ENCODE assay signal across 1 cellular context in the genomic region with DNA sequence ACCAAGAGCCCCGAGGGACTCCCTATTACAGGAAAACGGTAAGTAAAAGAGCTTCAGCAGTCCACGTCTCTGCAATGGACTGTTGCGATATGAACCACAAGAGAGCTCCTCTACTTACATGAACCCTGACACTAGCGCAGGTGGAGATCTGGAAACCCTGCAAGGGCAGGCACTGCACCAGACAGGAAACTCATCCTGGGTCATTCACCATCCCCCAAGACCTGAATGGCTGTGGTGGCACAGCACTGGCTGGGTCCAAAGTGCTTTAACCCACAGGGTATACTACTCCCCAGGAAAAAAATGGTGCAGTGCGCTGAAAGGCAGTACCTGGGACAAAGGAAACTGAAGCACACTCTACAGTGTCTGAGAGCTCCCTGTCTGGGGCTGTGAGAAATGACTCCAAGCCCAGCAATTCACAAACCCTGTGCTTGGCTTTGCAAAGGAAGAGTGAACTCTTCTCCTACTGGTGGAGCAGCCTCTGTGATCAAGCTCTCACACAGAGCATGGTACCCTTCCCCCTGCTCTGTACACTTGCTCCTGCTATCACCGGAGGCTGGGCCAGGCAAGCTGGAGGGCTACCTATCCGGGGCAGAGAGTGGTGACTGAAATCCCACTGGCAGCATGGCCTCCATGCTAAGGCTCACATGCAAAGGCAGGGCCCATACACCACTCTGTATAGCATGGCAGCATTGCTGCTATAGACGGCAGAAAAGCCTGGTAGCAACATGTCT.
A peak's percentile ranks its signal among the peaks of the same experiment; 100 is the strongest.
TF ChIP-seq lines count a peak whose summit lies in the region.

No MANE protein-coding gene starts in this region.

TF ChIP-seq in HepG2, 621 proteins besides CTCF, POLR2A, EP300 and RAD21 (continued from another document and continues in another):
- TF ChIP-seq REPIN1 (CRISPR knock-in tag; IDR thresholded peaks at IDR 0.05; ENCODE audit: borderline replicate concordance, low read depth) (peak; percentile 35; the same call in 1 of the 2 replicates), ZBTB34 (CRISPR knock-in tag; IDR thresholded peaks at IDR 0.05) (0 out of 2 replicates have a peak, but pooled peaks have one; percentile 70), ASH2L (IDR thresholded peaks at IDR 0.05; ENCODE audit: insufficient read length, low read depth, low read length) (peak; percentile 87), MTA1 (CRISPR knock-in tag; IDR thresholded peaks at IDR 0.05; ENCODE audit: borderline replicate concordance) (no peak), SAP130 (CRISPR knock-in tag; IDR thresholded peaks at IDR 0.05; ENCODE audit: low read depth) (peak; percentile 34), CREM (IDR thresholded peaks at IDR 0.05) (peak; percentile 13; the same call in 1 of the 2 replicates), CREM (CRISPR knock-in tag; IDR thresholded peaks at IDR 0.05) (no peak), ISL2 (CRISPR knock-in tag; IDR thresholded peaks at IDR 0.05) (0 out of 2 replicates have a peak, but pooled peaks have one; percentile 30), DRAP1 (CRISPR knock-in tag; IDR thresholded peaks at IDR 0.05) (0 out of 2 replicates have a peak, but pooled peaks have one; percentile 34), BRD4 (CRISPR knock-in tag; IDR thresholded peaks at IDR 0.05) (peak; percentile 39; the same call in 1 of the 2 replicates), KMT2A (CRISPR knock-in tag; IDR thresholded peaks at IDR 0.05) (peak; percentile 30; the same call in 1 of the 2 replicates), SRSF9 (IDR thresholded peaks at IDR 0.05; ENCODE audit: borderline replicate concordance, insufficient read depth, low read depth, low read length, poor library complexity, severe bottlenecking) (no peak), ZNF501 (CRISPR knock-in tag; IDR thresholded peaks at IDR 0.05) (peak; percentile 47; the same call in 1 of the 2 replicates), ELF4 (CRISPR knock-in tag; IDR thresholded peaks at IDR 0.05; ENCODE audit: borderline replicate concordance) (no peak), TAF1 (CRISPR knock-in tag; IDR thresholded peaks at IDR 0.05) (0 out of 2 replicates have a peak, but pooled peaks have one; percentile 32), KLF15 (CRISPR knock-in tag; IDR thresholded peaks at IDR 0.05; ENCODE audit: borderline replicate concordance) (no peak), ZNF570 (CRISPR knock-in tag; IDR thresholded peaks at IDR 0.05; ENCODE audit: borderline replicate concordance) (no peak), ZNF609 (CRISPR knock-in tag; IDR thresholded peaks at IDR 0.05; ENCODE audit: borderline replicate concordance) (0 out of 2 replicates have a peak, but pooled peaks have one; percentile 32), KAT8 (CRISPR knock-in tag; IDR thresholded peaks at IDR 0.05) (0 out of 2 replicates have a peak, but pooled peaks have one; percentile 53), SOX5 (CRISPR knock-in tag; IDR thresholded peaks at IDR 0.05; ENCODE audit: borderline replicate concordance) (0 out of 2 replicates have a peak, but pooled peaks have one; percentile 9), ZNF556 (CRISPR knock-in tag; IDR thresholded peaks at IDR 0.05; ENCODE audit: borderline replicate concordance) (peak; percentile 54; the same call in 1 of the 2 replicates), ZNF615 (CRISPR knock-in tag; IDR thresholded peaks at IDR 0.05; ENCODE audit: borderline replicate concordance) (no peak)
- TF ChIP-seq, protein P1, sequence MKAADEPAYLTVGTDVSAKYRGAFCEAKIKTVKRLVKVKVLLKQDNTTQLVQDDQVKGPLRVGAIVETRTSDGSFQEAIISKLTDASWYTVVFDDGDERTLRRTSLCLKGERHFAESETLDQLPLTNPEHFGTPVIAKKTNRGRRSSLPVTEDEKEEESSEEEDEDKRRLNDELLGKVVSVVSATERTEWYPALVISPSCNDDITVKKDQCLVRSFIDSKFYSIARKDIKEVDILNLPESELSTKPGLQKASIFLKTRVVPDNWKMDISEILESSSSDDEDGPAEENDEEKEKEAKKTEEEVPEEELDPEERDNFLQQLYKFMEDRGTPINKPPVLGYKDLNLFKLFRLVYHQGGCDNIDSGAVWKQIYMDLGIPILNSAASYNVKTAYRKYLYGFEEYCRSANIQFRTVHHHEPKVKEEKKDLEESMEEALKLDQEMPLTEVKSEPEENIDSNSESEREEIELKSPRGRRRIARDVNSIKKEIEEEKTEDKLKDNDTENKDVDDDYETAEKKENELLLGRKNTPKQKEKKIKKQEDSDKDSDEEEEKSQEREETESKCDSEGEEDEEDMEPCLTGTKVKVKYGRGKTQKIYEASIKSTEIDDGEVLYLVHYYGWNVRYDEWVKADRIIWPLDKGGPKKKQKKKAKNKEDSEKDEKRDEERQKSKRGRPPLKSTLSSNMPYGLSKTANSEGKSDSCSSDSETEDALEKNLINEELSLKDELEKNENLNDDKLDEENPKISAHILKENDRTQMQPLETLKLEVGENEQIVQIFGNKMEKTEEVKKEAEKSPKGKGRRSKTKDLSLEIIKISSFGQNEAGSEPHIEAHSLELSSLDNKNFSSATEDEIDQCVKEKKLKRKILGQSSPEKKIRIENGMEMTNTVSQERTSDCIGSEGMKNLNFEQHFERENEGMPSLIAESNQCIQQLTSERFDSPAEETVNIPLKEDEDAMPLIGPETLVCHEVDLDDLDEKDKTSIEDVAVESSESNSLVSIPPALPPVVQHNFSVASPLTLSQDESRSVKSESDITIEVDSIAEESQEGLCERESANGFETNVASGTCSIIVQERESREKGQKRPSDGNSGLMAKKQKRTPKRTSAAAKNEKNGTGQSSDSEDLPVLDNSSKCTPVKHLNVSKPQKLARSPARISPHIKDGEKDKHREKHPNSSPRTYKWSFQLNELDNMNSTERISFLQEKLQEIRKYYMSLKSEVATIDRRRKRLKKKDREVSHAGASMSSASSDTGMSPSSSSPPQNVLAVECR (CRISPR knock-in tag; IDR thresholded peaks at IDR 0.05; ENCODE audit: borderline replicate concordance), result peak; percentile 17; the same call in 1 of the 2 replicates
- TF ChIP-seq, protein P2, sequence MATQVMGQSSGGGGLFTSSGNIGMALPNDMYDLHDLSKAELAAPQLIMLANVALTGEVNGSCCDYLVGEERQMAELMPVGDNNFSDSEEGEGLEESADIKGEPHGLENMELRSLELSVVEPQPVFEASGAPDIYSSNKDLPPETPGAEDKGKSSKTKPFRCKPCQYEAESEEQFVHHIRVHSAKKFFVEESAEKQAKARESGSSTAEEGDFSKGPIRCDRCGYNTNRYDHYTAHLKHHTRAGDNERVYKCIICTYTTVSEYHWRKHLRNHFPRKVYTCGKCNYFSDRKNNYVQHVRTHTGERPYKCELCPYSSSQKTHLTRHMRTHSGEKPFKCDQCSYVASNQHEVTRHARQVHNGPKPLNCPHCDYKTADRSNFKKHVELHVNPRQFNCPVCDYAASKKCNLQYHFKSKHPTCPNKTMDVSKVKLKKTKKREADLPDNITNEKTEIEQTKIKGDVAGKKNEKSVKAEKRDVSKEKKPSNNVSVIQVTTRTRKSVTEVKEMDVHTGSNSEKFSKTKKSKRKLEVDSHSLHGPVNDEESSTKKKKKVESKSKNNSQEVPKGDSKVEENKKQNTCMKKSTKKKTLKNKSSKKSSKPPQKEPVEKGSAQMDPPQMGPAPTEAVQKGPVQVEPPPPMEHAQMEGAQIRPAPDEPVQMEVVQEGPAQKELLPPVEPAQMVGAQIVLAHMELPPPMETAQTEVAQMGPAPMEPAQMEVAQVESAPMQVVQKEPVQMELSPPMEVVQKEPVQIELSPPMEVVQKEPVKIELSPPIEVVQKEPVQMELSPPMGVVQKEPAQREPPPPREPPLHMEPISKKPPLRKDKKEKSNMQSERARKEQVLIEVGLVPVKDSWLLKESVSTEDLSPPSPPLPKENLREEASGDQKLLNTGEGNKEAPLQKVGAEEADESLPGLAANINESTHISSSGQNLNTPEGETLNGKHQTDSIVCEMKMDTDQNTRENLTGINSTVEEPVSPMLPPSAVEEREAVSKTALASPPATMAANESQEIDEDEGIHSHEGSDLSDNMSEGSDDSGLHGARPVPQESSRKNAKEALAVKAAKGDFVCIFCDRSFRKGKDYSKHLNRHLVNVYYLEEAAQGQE (IDR thresholded peaks at IDR 0.05; ENCODE audit: borderline replicate concordance in 1 of 2, low read depth in 1 of 2, low read length in 2 of 2), result 0 out of 4 replicates have a peak, but pooled peaks of 1 of the 2 experiments have one; percentile 26
- TF ChIP-seq, protein P3, sequence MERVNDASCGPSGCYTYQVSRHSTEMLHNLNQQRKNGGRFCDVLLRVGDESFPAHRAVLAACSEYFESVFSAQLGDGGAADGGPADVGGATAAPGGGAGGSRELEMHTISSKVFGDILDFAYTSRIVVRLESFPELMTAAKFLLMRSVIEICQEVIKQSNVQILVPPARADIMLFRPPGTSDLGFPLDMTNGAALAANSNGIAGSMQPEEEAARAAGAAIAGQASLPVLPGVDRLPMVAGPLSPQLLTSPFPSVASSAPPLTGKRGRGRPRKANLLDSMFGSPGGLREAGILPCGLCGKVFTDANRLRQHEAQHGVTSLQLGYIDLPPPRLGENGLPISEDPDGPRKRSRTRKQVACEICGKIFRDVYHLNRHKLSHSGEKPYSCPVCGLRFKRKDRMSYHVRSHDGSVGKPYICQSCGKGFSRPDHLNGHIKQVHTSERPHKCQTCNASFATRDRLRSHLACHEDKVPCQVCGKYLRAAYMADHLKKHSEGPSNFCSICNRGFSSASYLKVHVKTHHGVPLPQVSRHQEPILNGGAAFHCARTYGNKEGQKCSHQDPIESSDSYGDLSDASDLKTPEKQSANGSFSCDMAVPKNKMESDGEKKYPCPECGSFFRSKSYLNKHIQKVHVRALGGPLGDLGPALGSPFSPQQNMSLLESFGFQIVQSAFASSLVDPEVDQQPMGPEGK (CRISPR knock-in tag; IDR thresholded peaks at IDR 0.05), result peak; percentile 72
- TF ChIP-seq, protein P4, sequence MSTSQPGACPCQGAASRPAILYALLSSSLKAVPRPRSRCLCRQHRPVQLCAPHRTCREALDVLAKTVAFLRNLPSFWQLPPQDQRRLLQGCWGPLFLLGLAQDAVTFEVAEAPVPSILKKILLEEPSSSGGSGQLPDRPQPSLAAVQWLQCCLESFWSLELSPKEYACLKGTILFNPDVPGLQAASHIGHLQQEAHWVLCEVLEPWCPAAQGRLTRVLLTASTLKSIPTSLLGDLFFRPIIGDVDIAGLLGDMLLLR (CRISPR knock-in tag; IDR thresholded peaks at IDR 0.05), result no peak
- TF ChIP-seq, protein P5, sequence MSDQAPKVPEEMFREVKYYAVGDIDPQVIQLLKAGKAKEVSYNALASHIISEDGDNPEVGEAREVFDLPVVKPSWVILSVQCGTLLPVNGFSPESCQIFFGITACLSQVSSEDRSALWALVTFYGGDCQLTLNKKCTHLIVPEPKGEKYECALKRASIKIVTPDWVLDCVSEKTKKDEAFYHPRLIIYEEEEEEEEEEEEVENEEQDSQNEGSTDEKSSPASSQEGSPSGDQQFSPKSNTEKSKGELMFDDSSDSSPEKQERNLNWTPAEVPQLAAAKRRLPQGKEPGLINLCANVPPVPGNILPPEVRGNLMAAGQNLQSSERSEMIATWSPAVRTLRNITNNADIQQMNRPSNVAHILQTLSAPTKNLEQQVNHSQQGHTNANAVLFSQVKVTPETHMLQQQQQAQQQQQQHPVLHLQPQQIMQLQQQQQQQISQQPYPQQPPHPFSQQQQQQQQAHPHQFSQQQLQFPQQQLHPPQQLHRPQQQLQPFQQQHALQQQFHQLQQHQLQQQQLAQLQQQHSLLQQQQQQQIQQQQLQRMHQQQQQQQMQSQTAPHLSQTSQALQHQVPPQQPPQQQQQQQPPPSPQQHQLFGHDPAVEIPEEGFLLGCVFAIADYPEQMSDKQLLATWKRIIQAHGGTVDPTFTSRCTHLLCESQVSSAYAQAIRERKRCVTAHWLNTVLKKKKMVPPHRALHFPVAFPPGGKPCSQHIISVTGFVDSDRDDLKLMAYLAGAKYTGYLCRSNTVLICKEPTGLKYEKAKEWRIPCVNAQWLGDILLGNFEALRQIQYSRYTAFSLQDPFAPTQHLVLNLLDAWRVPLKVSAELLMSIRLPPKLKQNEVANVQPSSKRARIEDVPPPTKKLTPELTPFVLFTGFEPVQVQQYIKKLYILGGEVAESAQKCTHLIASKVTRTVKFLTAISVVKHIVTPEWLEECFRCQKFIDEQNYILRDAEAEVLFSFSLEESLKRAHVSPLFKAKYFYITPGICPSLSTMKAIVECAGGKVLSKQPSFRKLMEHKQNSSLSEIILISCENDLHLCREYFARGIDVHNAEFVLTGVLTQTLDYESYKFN (CRISPR knock-in tag; conservative IDR thresholded peaks at IDR 0.05), result peak; percentile 71
